15 cellular contexts compared by ENCODE assay signal in genomic region chr3:153973722-153974121, GRCh38.
DNase-seq lines count a peak whose midpoint lies in the region; ATAC-seq, FAIRE-seq and TF ChIP-seq lines count a peak whose summit lies in the region.
"Had no signal": no experiment of that assay in that cellular context is flagged by ENCODE, and none has a peak within 500 bp of the region (broad histone marks: within the 10 kb centered on the region; RNA-seq: fewer than 3 reads in every experiment).

No MANE protein-coding gene starts in this region.

- no peaks in the 10 kb centered on the region for H3K4me1 ChIP-seq in foreskin keratinocyte
- H3K4me1 ChIP-seq: A549 had no signal

- no peak for TF ChIP-seq POLR2A in GM12892 (IDR thresholded peaks at IDR 0.05; ENCODE audit: low read depth, low read length)

- H3K27me3 ChIP-seq in foreskin keratinocyte, result no peaks in the 10 kb centered on the region
- H3K27me3 ChIP-seq: ovary had no signal

- ATAC-seq in GM19397 (IDR thresholded peaks at IDR 0.05; ENCODE audit: unreplicated experiment) (peak; percentile 36), HG02642 (IDR thresholded peaks at IDR 0.05; ENCODE audit: poor library complexity, unreplicated experiment) (peak; percentile 54), HG03342 (IDR thresholded peaks at IDR 0.05; ENCODE audit: unreplicated experiment) (peak; percentile 46), foreskin keratinocyte (no peak)
- ATAC-seq: K562 had no signal

- in situ Hi-C loops in KBM-7 (cut with MboI; ENCODE audit: low pct_unique_long_range_greater_than_20kb, low sequenced_read_pairs), result no loop called here

- TF ChIP-seq CTCF in foreskin keratinocyte (conservative IDR thresholded peaks at IDR 0.05), result no peak

- no peak for DNase-seq in GM12892 (ENCODE audit: insufficient read length)
- no peak for DNase-seq in foreskin keratinocyte
- DNase-seq in activated effector memory CD4-positive, alpha-beta T cell treated with Interleukin-2 at 50 U/mL for 16 hours, result no peak
- DNase-seq in KBM-7, result no peak
- no peak for DNase-seq in NCI-H2029 treated with DMSO at 0.1 percent for 48 hours (lab: John Stamatoyannopoulos, UW)
- DNase-seq: activated CD4-positive, CD25-positive, alpha-beta regulatory T cell; activated T-cell treated with anti-CD3 and anti-CD28 coated beads, Interleukin-2, amount 50 U/mL, for 24 hours; NCI-H187; ovary had no signal

- H3K27ac ChIP-seq in foreskin keratinocyte, result no peak overlapping the region
- H3K27ac ChIP-seq: A549, ovary had no signal

- peak; percentile 9 for FAIRE-seq in GM12892 (lab: Jason Lieb, UNC)
- FAIRE-seq: A549, astrocyte, K562 had no signal
